9 cellular contexts compared by ENCODE assay signal in the genomic region with DNA sequence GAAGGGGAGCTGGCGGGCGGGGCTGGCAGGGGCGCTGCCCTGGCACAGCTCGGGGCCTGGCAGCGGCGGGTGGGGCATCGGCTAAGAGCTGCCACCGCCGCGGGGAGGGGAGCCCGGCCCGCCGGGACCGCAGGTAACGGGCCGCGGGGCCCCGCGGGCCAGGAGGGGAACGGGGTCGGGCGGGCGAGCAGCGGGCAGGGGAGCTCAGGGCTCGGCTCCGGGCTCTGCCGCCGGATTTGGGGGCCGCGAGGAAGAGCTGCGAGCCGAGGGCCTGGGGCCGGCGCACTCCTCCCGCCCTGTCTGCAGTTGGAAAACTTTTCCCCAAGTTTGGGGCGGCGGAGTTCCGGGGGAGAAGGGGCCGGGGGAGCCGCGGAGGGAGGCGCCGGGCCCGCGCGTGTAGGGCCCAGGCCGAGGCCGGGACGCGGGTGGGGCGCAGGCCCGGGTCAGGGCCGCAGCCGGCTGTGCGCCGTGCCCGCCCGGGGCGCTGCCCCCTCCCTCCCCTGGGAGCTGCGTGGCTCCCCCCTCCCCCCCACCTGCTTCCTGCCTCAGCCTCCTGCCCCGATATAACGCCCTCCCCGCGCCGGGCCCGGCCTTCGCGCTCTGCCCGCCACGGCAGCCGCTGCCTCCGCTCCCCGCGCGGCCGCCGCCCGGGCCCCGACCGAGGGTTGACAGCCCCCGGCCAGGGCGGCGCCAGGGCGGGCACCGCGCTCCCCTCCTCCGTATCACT. TPM values are rescaled to one million over a fixed set of nuclear protein-coding genes. Genes with fewer than 3 reads are reported as not detected.
DNase-seq lines count a peak whose midpoint lies in the region; ATAC-seq and TF ChIP-seq lines count a peak whose summit lies in the region.
"Had no signal": no experiment of that assay in that cellular context is flagged by ENCODE, and none has a peak within 500 bp of the region (broad histone marks: within the 10 kb centered on the region; RNA-seq: fewer than 3 reads in every experiment).

No MANE protein-coding gene starts in this region.

- no peak for TF ChIP-seq EP300 in stomach (IDR thresholded peaks at IDR 0.05)

- POLR2A ChIA-PET in MCF 10A (lab: Yijun Ruan, JAX): no interaction called here

- DNase-seq in breast epithelium (ENCODE audit: low spot score in 2 of 2) (no peak), MCF 10A (ENCODE audit: unreplicated experiment) (no peak), kidney epithelial cell (ENCODE audit: low read depth) (no peak), stomach (no peak), SW480 (ENCODE audit: low spot score) (no peak)
- peak; percentile 60 for DNase-seq in activated naive CD8-positive, alpha-beta T cell treated with anti-CD3 and anti-CD28 coated beads for 36 hours
- no peak for DNase-seq in NK-92 treated with Interleukin-12 subunit alpha and Interleukin-12 subunit beta, amount 100 ng/mL, for 24 hours (lab: John Stamatoyannopoulos, UW)

- H3K9me3 Mint-ChIP-seq in MCF 10A (ENCODE audit: unreplicated experiment): no peaks in the 10 kb centered on the region
- no peaks in the 10 kb centered on the region for H3K9me3 Mint-ChIP-seq in activated naive CD8-positive, alpha-beta T cell treated with anti-CD3 and anti-CD28 coated beads for 36 hours
- H3K9me3 Mint-ChIP-seq: activated naive CD4-positive, alpha-beta T cell treated with anti-CD3 and anti-CD28 coated beads, Interleukin-2, amount 50 U/mL, for 72 hours had no signal

- CTCF ChIA-PET in MCF 10A (lab: Yijun Ruan, JAX): interaction anchor here (0.7 to 3.4 kb wide), 12 partner anchors 13 to 280 kb away, joined by 3 to 61 read pairs (median 4); no protein-coding TSS in a partner anchor

- no peak for ATAC-seq in HG02588 (IDR thresholded peaks at IDR 0.05; ENCODE audit: unreplicated experiment)

- intact Hi-C loops in breast epithelium (cut with DNase I; ENCODE audit: low total_unique reads) (loop anchor here (5.0 kb wide), 1 partner anchor 187 kb away; no protein-coding TSS in a partner anchor), MCF 10A (cut with micrococcal nuclease) (loop anchor here (1.0 kb wide), 1 partner anchor 176 kb away; no protein-coding TSS in a partner anchor), stomach (cut with DNase I; ENCODE audit: low total_unique reads) (loop anchor here (5.0 kb wide), 1 partner anchor 187 kb away; no protein-coding TSS in a partner anchor)

- BruUV-seq in MCF 10A (replicated peaks; lab: Mats Ljungman, UMichigan): no TSS peak

- no peaks in the 10 kb centered on the region for H3K27me3 Mint-ChIP-seq in MCF 10A (ENCODE audit: insufficient read depth, unreplicated experiment)
- H3K27me3 Mint-ChIP-seq in activated naive CD8-positive, alpha-beta T cell treated with anti-CD3 and anti-CD28 coated beads for 36 hours: peaks cover 17% of the 10 kb centered on the region

- H3K9me3 ChIP-seq in breast epithelium (no peaks in the 10 kb centered on the region), stomach (no peaks in the 10 kb centered on the region)

- peaks cover 12% of the 10 kb centered on the region for H3K4me1 Mint-ChIP-seq in MCF 10A (ENCODE audit: insufficient read depth, unreplicated experiment)
- H3K4me1 Mint-ChIP-seq in activated naive CD8-positive, alpha-beta T cell treated with anti-CD3 and anti-CD28 coated beads for 36 hours: peaks cover 25% of the 10 kb centered on the region

- H3K36me3 ChIP-seq in breast epithelium (no peaks in the 10 kb centered on the region), kidney epithelial cell (ENCODE audit: control insufficient read depth, insufficient read depth, low read length) (peaks cover under 1% of the 10 kb centered on the region), stomach (peaks cover 0 to 10% (median 5%) of the 10 kb centered on the region in 4 donors)

- WGBS in stomach, 5 donors: 1 to 4% (median 2%) methylated on average over 22 to 87 of the region's 87 CpGs

- H3K27me3 ChIP-seq in breast epithelium (no peaks in the 10 kb centered on the region), kidney epithelial cell (ENCODE audit: control insufficient read depth, insufficient read depth, low read length) (peaks cover 36% of the 10 kb centered on the region), stomach (peaks cover 0 to 90% (median 66%) of the 10 kb centered on the region in 3 donors)

- H3K4me3 Mint-ChIP-seq in MCF 10A (ENCODE audit: unreplicated experiment): no peak overlapping the region
- peak overlapping the region; percentile 84 for H3K4me3 Mint-ChIP-seq in activated naive CD8-positive, alpha-beta T cell treated with anti-CD3 and anti-CD28 coated beads for 36 hours

- H3K27ac ChIP-seq in breast epithelium: peak overlapping the region; percentile 85 to 89
- H3K27ac ChIP-seq in stomach: peak overlapping the region; percentile 84 to 94 (median 90)

- no peaks in the 10 kb centered on the region for H3K36me3 Mint-ChIP-seq in MCF 10A (ENCODE audit: insufficient read depth, unreplicated experiment)
- H3K36me3 Mint-ChIP-seq in activated naive CD8-positive, alpha-beta T cell treated with anti-CD3 and anti-CD28 coated beads for 36 hours: peaks cover 20% of the 10 kb centered on the region

- TF ChIP-seq POLR2A in breast epithelium (IDR thresholded peaks at IDR 0.05): no peak
- no peak for TF ChIP-seq POLR2A in stomach (IDR thresholded peaks at IDR 0.05)

- H3K4me1 ChIP-seq in breast epithelium (peaks cover 10 to 11% of the 10 kb centered on the region in 2 donors), stomach (peaks cover 75 to 91% (median 84%) of the 10 kb centered on the region in 4 donors)

- no peak overlapping the region for H3K27ac Mint-ChIP-seq in MCF 10A (ENCODE audit: low read depth, unreplicated experiment)
- peak overlapping the region; percentile 82 for H3K27ac Mint-ChIP-seq in activated naive CD8-positive, alpha-beta T cell treated with anti-CD3 and anti-CD28 coated beads for 36 hours

- TF ChIP-seq CTCF in breast epithelium (IDR thresholded peaks at IDR 0.05) (no peak), MCF 10A (IDR thresholded peaks at IDR 0.05; ENCODE audit: unreplicated experiment) (no peak), kidney epithelial cell (IDR thresholded peaks at IDR 0.05; ENCODE audit: insufficient read depth, low read length, poor library complexity, severe bottlenecking) (no peak), stomach (IDR thresholded peaks at IDR 0.05) (no peak)

- peak overlapping the region; percentile 61 to 84 (median 70) for H3K4me3 ChIP-seq in breast epithelium
- peak overlapping the region; percentile 47 for H3K4me3 ChIP-seq in kidney epithelial cell (ENCODE audit: low read depth, low read length)
- peak overlapping the region; percentile 57 to 69 (median 64) for H3K4me3 ChIP-seq in stomach

RNA-seq across cellular contexts. Expression of a gene that starts 0.8 kb away (rescaled TPM):
- total RNA-seq in breast epithelium (10 to 100 TPM; 12.6 to 16.4 (median 12.7) TPM), MCF 10A (2022) (0.59 and 1.0 TPM in 2 replicates), kidney epithelial cell (8.8 and 11.9 TPM in 2 replicates), stomach (100 to 1,000 TPM in 1 of 5 donors, 10 to 100 TPM in 1, 1 to 10 TPM in 3; 7.6 to 107 (median 9.4) TPM)
- 10 to 100 TPM; 36.7 to 37.8 TPM for total RNA-seq in activated naive CD8-positive, alpha-beta T cell treated with anti-CD3 and anti-CD28 coated beads for 36 hours
- polyA plus RNA-seq in stomach: 10 to 100 TPM in 1 of 3 donors, 1 to 10 TPM in 2; 1.5 to 11.2 (median 6.2) TPM

RNA-seq across cellular contexts. Expression of a gene that starts 13.8 kb away (rescaled TPM):
- total RNA-seq in breast epithelium (10 to 100 TPM; 24.3 to 35.4 (median 32.5) TPM), MCF 10A (2022) (28.8 and 33.5 TPM in 2 replicates), kidney epithelial cell (88.2 and 100 TPM in 2 replicates), stomach (10 to 100 TPM in 3 of 5 donors, 1 to 10 TPM in 1, not detected in 1; 3.1 to 31.9 (median 17.3) TPM)
- 10 to 100 TPM; 38.4 to 39.0 TPM for total RNA-seq in activated naive CD8-positive, alpha-beta T cell treated with anti-CD3 and anti-CD28 coated beads for 36 hours
- polyA plus RNA-seq in stomach: 10 to 100 TPM; 60.3 to 83.4 (median 66.7) TPM

RNA-seq across cellular contexts. Expression of a gene that starts 25.7 kb away (rescaled TPM):
- total RNA-seq in breast epithelium (10 to 100 TPM; 28.3 to 66.6 (median 55.7) TPM), MCF 10A (2022) (29.7 and 45.2 TPM in 2 replicates), kidney epithelial cell (24.0 and 29.5 TPM in 2 replicates), stomach (100 to 1,000 TPM in 2 of 5 donors, 10 to 100 TPM in 3; 26.1 to 188 (median 95.0) TPM)
- 10 to 100 TPM; 34.7 to 35.3 TPM for total RNA-seq in activated naive CD8-positive, alpha-beta T cell treated with anti-CD3 and anti-CD28 coated beads for 36 hours
- polyA plus RNA-seq in stomach: 10 to 100 TPM; 11.6 to 27.9 (median 17.7) TPM

RNA-seq across cellular contexts. Expression of a gene that starts 30.5 kb away (rescaled TPM):
- 10 to 100 TPM in 2 of 3 donors, 1 to 10 TPM in 1; 3.8 to 19.6 (median 14.1) TPM for total RNA-seq in breast epithelium
- 2.9 and 3.6 TPM in 2 replicates for total RNA-seq in MCF 10A (2022)
- total RNA-seq in activated naive CD8-positive, alpha-beta T cell treated with anti-CD3 and anti-CD28 coated beads for 36 hours: under 1 TPM; 0.64 to 0.80 TPM
- total RNA-seq in kidney epithelial cell: 0.14 TPM in 1 of 2 replicates, not detected in the other
- total RNA-seq in stomach: under 1 TPM in 2 of 5 donors, not detected in 3; 0.58 to 0.92 TPM
- under 1 TPM in 2 of 3 donors, not detected in 1; 0.50 to 0.85 TPM for polyA plus RNA-seq in stomach
